ENCODE assay signal across 12 cellular contexts in the genomic region with DNA sequence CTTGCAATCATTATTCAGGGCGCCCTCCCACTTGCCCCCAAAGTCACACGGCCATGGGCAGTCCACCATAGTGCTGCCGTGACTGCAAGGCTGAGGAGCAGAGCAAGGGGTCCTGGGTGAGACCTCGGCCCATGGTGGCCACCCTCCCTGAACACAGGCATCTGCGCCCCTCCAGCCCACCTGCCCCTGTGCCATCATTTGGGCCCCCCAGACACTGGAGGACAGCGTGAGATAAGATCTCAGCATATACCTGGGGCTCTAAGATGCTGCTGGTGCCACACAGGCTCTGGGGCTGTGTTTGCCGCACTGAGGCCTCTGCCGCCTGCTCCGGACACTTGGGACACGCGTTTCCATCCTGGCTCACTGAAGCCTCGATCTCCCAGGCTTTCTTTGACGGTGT.
"Had no signal": no experiment of that assay in that cellular context is flagged by ENCODE, and none has a peak within 500 bp of the region (broad histone marks: within the 10 kb centered on the region; RNA-seq: fewer than 3 reads in every experiment).

No MANE protein-coding gene starts in this region.

- H3K9me3 Mint-ChIP-seq: activated T-cell treated with anti-CD3 and anti-CD28 coated beads, Interleukin-2, amount 50 U/mL, for 4 hours; endodermal cell; T-cell had no signal

- H3K27ac ChIP-seq: hepatocyte, parathyroid adenoma, tibial artery, uterus had no signal

- H2AFZ ChIP-seq: hepatocyte, parathyroid adenoma had no signal

- H3K4me1 Mint-ChIP-seq: endodermal cell had no signal

- H3K9me3 ChIP-seq: tibial artery, uterus had no signal

- H3K9ac ChIP-seq: parathyroid adenoma had no signal

- H3K27me3 ChIP-seq: hepatocyte, tibial artery, uterus had no signal

- H3K4me3 Mint-ChIP-seq: activated T-cell treated with anti-CD3 and anti-CD28 coated beads, Interleukin-2, amount 50 U/mL, for 4 hours; endodermal cell had no signal

- H3K36me3 ChIP-seq: uterus had no signal

- DNase-seq: activated gamma-delta T cell; activated T-cell treated with anti-CD3 and anti-CD28 coated beads, Interleukin-2, amount 50 U/mL, for 4 hours; dermis blood vessel endothelial cell; endodermal cell; erythroblast; left ventricle myocardium superior; stimulated activated CD4-positive, alpha-beta T cell treated with anti-CD3 and anti-CD28 coated beads, Interleukin-4, amount 100 ng/mL, for 24 hours; T-cell; tibial artery; uterus had no signal

- ATAC-seq: activated T-cell treated with anti-CD3 and anti-CD28 coated beads, Interleukin-2, amount 50 U/mL, for 4 hours; left ventricle myocardium superior; T-cell had no signal

- H3K4me3 ChIP-seq: hepatocyte, tibial artery, uterus had no signal

- H3K4me2 ChIP-seq: hepatocyte had no signal

- H3K36me3 Mint-ChIP-seq: T-cell had no signal

- H3K27me3 Mint-ChIP-seq: T-cell had no signal

- H3K27ac Mint-ChIP-seq: endodermal cell had no signal
